1 cellular context compared by ENCODE assay signal in genomic region chr6:111573892-111574800, GRCh38.
TF ChIP-seq lines count a peak whose summit lies in the region.

No MANE protein-coding gene starts in this region.

TF ChIP-seq in K562, 482 proteins besides CTCF, POLR2A, EP300 and RAD21 (continued from another document):
- TF ChIP-seq ATF3 (IDR thresholded peaks at IDR 0.05) (peak; percentile 51), ATF3 (CRISPR knock-in tag; conservative IDR thresholded peaks at IDR 0.05) (no peak)
